ENCODE assay signal across 1 cellular context in the genomic region with DNA sequence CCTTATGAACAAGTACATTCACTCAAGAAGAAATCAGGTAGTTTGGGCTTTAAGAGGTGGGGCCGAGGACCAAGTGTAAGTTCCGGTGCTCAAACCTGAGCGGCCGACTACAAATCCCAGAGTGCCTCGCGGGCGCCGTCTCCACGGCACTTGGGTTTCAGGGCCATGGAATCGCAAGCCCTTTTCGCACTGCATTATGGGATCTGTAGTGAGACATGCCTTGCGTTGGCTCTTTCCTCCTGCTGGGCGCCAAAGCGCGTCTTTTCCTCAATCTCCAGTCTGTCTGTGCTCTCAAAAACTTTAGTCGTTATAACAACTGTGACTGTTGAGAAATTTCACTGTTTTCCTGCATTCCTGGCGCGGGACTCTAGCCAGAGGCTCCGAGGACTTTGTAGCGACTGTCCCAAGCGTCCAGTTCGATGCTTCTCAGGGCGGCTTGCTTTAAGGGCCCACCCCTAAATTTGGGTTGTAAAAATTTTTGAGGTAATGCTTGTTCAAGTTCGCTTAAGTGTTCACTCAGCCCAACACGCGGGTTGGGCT.
TF ChIP-seq lines count a peak whose summit lies in the region.

No MANE protein-coding gene starts in this region.

TF ChIP-seq in endothelial cell of umbilical vein, 7 proteins besides CTCF, POLR2A, EP300 and RAD21 (continued from another document):
- TF ChIP-seq GATA2 (IDR thresholded peaks at IDR 0.05; ENCODE audit: insufficient read depth, insufficient read length, low read depth, low read length): no peak
- no peak for TF ChIP-seq POLR2AphosphoS5 (IDR thresholded peaks at IDR 0.05; ENCODE audit: insufficient read depth, low read depth, low read length)
- TF ChIP-seq JUN (IDR thresholded peaks at IDR 0.05; ENCODE audit: borderline replicate concordance, insufficient read depth, insufficient read length, low read depth): no peak
- TF ChIP-seq EZH2 (IDR thresholded peaks at IDR 0.05; ENCODE audit: borderline replicate concordance, low read depth, low read length, severe bottlenecking): no peak
TF ChIP-seq in endothelial cell of umbilical vein: peak in this region for 0.
